ENCODE assay signal across 17 cellular contexts in genomic region chr12:23350808-23351207, GRCh38.
DNase-seq lines count a peak whose midpoint lies in the region; ATAC-seq, FAIRE-seq and TF ChIP-seq lines count a peak whose summit lies in the region.
"Had no signal": no experiment of that assay in that cellular context is flagged by ENCODE, and none has a peak within 500 bp of the region (broad histone marks: within the 10 kb centered on the region; RNA-seq: fewer than 3 reads in every experiment).

No MANE protein-coding gene starts in this region.

- H3K4me2 ChIP-seq in GM12878 (ENCODE audit: control insufficient read depth, insufficient read depth): no peak overlapping the region

- RAD21 ChIA-PET in GM12878 (lab: Charles Lee; ENCODE audit: unreplicated experiment): no interaction called here

- no peak overlapping the region for H2AFZ ChIP-seq in GM12878 (ENCODE audit: control insufficient read depth, low read depth, low read length)

- TF ChIP-seq CTCF in GM12878 (IDR thresholded peaks at IDR 0.05 in 2 of 3, conservative IDR thresholded peaks at IDR 0.05 in 1 of 3; ENCODE audit: control insufficient read depth in 2 of 3, extremely low read depth in 1 of 3, insufficient read depth in 1 of 3, low read depth in 3 of 3, low read length in 3 of 3) (no peak), esophagus muscularis mucosa (IDR thresholded peaks at IDR 0.05) (no peak)

- TF ChIP-seq POLR2A in GM12878 (IDR thresholded peaks at IDR 0.05; ENCODE audit: low read depth, low read length) (no peak), esophagus muscularis mucosa (IDR thresholded peaks at IDR 0.05; ENCODE audit: low read depth) (no peak)

- H3K27ac ChIP-seq in GM12878 (ENCODE audit: control insufficient read depth, insufficient read depth) (no peak overlapping the region), esophagus muscularis mucosa (replicated peaks in 1 of 4) (no peak overlapping the region)
- H3K27ac ChIP-seq: esophagus squamous epithelium, SJSA1, upper lobe of left lung, WERI-Rb-1 had no signal

- H4K20me1 ChIP-seq in GM12878 (ENCODE audit: control insufficient read depth, insufficient read depth): no peaks in the 10 kb centered on the region

- 17% methylated on average over 2 of the region's 2 CpGs for WGBS in GM12878 (ENCODE audit: insufficient coverage, insufficient replicate concordance, low lambda C conversion rate, missing lambda C conversion rate)
- 76% methylated on average over 2 of the region's 2 CpGs for WGBS in esophagus muscularis mucosa

- H3K4me3 ChIP-seq in GM12878: no peak overlapping the region
- no peak overlapping the region for H3K4me3 ChIP-seq in esophagus muscularis mucosa
- H3K4me3 ChIP-seq: esophagus squamous epithelium, SJSA1, upper lobe of left lung had no signal

- H3K27me3 ChIP-seq in GM12878 (replicated peaks in 1 of 2; ENCODE audit: control insufficient read depth in 2 of 2, insufficient read depth in 2 of 2, low read length in 1 of 2) (no peaks in the 10 kb centered on the region), esophagus muscularis mucosa (no peaks in the 10 kb centered on the region)
- H3K27me3 ChIP-seq: esophagus squamous epithelium, SJSA1, upper lobe of left lung had no signal

- BruUV-seq in GM12878 (replicated peaks; lab: Mats Ljungman, UMichigan): no TSS peak

- TF ChIP-seq EP300 in GM12878 (IDR thresholded peaks at IDR 0.05; ENCODE audit: borderline replicate concordance in 1 of 2, control insufficient read depth in 1 of 2, low read depth in 2 of 2, low read length in 2 of 2): peak in 1 of 2 experiments; percentile 84; a peak in 1 of 4 replicates
- no peak for TF ChIP-seq EP300 in esophagus muscularis mucosa (IDR thresholded peaks at IDR 0.05)

- CTCF ChIA-PET in GM12878 (lab: Yijun Ruan, JAX): no interaction called here

- FAIRE-seq in GM12878 (lab: Jason Lieb, UNC): no peak

- POLR2A ChIA-PET in GM12878 (lab: Charles Lee): no interaction called here

- in situ Hi-C loops in GM12878 (cut with MboI): no loop called here

- H3K9me3 ChIP-seq in GM12878 (replicated peaks; ENCODE audit: control insufficient read depth, insufficient read depth, low read length) (no peaks in the 10 kb centered on the region), esophagus muscularis mucosa (no peaks in the 10 kb centered on the region)
- H3K9me3 ChIP-seq: esophagus squamous epithelium, SJSA1, upper lobe of left lung had no signal

- SMC1A ChIA-PET in GM12878 (lab: Charles Lee; ENCODE audit: uncharacterized antibody, unreplicated experiment): no interaction called here

- no peak for TF ChIP-seq RAD21 in GM12878 (IDR thresholded peaks at IDR 0.05; ENCODE audit: insufficient read depth, low read depth, low read length)

- intact Hi-C loops in GM12878 (cut with micrococcal nuclease; ENCODE audit: unreplicated experiment) (no loop called here), esophagus muscularis mucosa (cut with DNase I) (no loop called here)

- H3K9ac ChIP-seq in GM12878 (ENCODE audit: control insufficient read depth, insufficient read depth, low read length): no peak overlapping the region

- peak; percentile 83 for ATAC-seq in GM19025 (IDR thresholded peaks at IDR 0.05; ENCODE audit: low read depth, unreplicated experiment)
- peak; percentile 78 for ATAC-seq in GM21737 (IDR thresholded peaks at IDR 0.05; ENCODE audit: unreplicated experiment)
- peak; percentile 84 for ATAC-seq in HG03135 (IDR thresholded peaks at IDR 0.05; ENCODE audit: unreplicated experiment)
- peak; percentile 92 for ATAC-seq in GM12878

- no peaks in the 10 kb centered on the region for H3K79me2 ChIP-seq in GM12878 (ENCODE audit: control insufficient read depth, insufficient read depth, low read length)

- H3K36me3 ChIP-seq in GM12878 (ENCODE audit: control insufficient read depth in 2 of 2, insufficient read depth in 2 of 2, low read length in 1 of 2): no peaks in the 10 kb centered on the region
- no peaks in the 10 kb centered on the region for H3K36me3 ChIP-seq in esophagus muscularis mucosa
- H3K36me3 ChIP-seq: esophagus squamous epithelium, SJSA1, upper lobe of left lung, WERI-Rb-1 had no signal

- H3K4me1 ChIP-seq in GM12878 (ENCODE audit: control insufficient read depth, insufficient read depth, low read length) (no peaks in the 10 kb centered on the region), esophagus muscularis mucosa (no peaks in the 10 kb centered on the region)
- H3K4me1 ChIP-seq: esophagus squamous epithelium, SJSA1, upper lobe of left lung had no signal

- DNase-seq in GM12878 (ENCODE audit: low read depth, low spot score) (no peak), NCI-H446 treated with DMSO at 0.1 percent for 48 hours (lab: John Stamatoyannopoulos, UW) (no peak), esophagus muscularis mucosa (ENCODE audit: extremely low spot score) (no peak), NCI-H1105 (lab: John Stamatoyannopoulos, UW) (no peak)
- DNase-seq in activated effector memory CD4-positive, alpha-beta T cell treated with anti-CD3 and anti-CD28 coated beads, Interleukin-2, amount 50 U/mL, for 16 hours: no peak
- DNase-seq: activated naive CD8-positive, alpha-beta T cell treated with anti-CD3 and anti-CD28 coated beads, Interleukin-2, amount 10 ng/mL, durations not matched to agents 7 days and 5 days; CD4-positive, alpha-beta T cell; esophagus squamous epithelium; GDM1; NCI-H1105 treated with DMSO at 0.1 percent for 48 hours; NCI-H774; upper lobe of left lung; WERI-Rb-1 had no signal

TF ChIP-seq in GM12878, 131 proteins besides CTCF, POLR2A, EP300 and RAD21:
- TF ChIP-seq SPI1 (IDR thresholded peaks at IDR 0.05; ENCODE audit: borderline replicate concordance, insufficient read depth, low read depth, low read length) (peak; percentile 92), DPF2 (IDR thresholded peaks at IDR 0.05) (peak; percentile 61; the same call in 1 of the 2 replicates), TCF3 (IDR thresholded peaks at IDR 0.05; ENCODE audit: borderline replicate concordance, insufficient read depth, low read depth, low read length) (no peak), ATF3 (IDR thresholded peaks at IDR 0.05; ENCODE audit: borderline replicate concordance, extremely low read depth, low read depth, low read length) (no peak), NR2C1 (IDR thresholded peaks at IDR 0.05) (no peak), IKZF2 (IDR thresholded peaks at IDR 0.05) (peak in 1 of 2 experiments; percentile 39; a peak in 1 of 4 replicates), JUND (IDR thresholded peaks at IDR 0.05; ENCODE audit: low read depth, low read length) (0 out of 2 replicates have a peak, but pooled peaks have one; percentile 23), JUNB (IDR thresholded peaks at IDR 0.05) (peak; percentile 77), SREBF1 (IDR thresholded peaks at IDR 0.05; ENCODE audit: low read length) (0 out of 2 replicates have a peak, but pooled peaks have one; percentile 19), BCL11A (IDR thresholded peaks at IDR 0.05; ENCODE audit: low read depth, low read length) (0 out of 2 replicates have a peak, but pooled peaks have one; percentile 13), HCFC1 (IDR thresholded peaks at IDR 0.05; ENCODE audit: low read length) (no peak), ZNF217 (IDR thresholded peaks at IDR 0.05) (peak; percentile 89), SMAD5 (IDR thresholded peaks at IDR 0.05; ENCODE audit: low read depth) (no peak), PML (IDR thresholded peaks at IDR 0.05; ENCODE audit: low read length) (no peak), IRF4 (IDR thresholded peaks at IDR 0.05; ENCODE audit: low read depth, low read length) (peak; percentile 88), PRDM15 (CRISPR knock-in tag; IDR thresholded peaks at IDR 0.05) (no peak)
